24 cellular contexts compared by ENCODE assay signal in the genomic region with DNA sequence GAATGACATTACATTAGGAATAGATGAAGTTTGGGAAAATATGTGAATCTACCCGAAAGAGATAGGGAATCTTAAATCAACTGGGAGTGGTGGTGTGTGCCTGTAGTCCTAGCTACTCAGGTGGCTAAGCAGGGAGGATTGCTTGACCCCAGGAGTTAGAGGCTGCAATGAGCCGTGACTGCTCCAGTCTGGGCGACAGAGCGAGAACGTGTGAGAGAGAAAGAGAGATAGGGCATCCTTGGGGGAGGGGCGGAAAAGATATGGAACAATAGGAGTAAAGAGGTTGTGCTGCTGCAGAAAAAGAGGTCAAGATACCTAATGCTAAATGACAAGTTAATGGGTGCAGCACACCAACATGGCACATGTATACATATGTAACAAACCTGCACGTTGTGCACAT. TPM values are rescaled to one million over a fixed set of nuclear protein-coding genes. Genes with fewer than 3 reads are reported as not detected.
A peak's percentile ranks its signal among the peaks of the same experiment; 100 is the strongest.
DNase-seq lines count a peak whose midpoint lies in the region; TF ChIP-seq lines count a peak whose summit lies in the region.
"Had no signal": no experiment of that assay in that cellular context is flagged by ENCODE, and none has a peak within 500 bp of the region (broad histone marks: within the 10 kb centered on the region; RNA-seq: fewer than 3 reads in every experiment).

No MANE protein-coding gene starts in this region.

- H3K27ac Mint-ChIP-seq in H9, result no peak overlapping the region

- no CpG with 5 or more reads among the region's 7 CpGs for WGBS in H9 (ENCODE audit: extremely low coverage, insufficient read length, low lambda C conversion rate)

- peaks cover 27 to 28% of the 10 kb centered on the region in 2 experiments for H3K9me3 Mint-ChIP-seq in H9

- H2AK5ac ChIP-seq in H9 (ENCODE audit: insufficient read length, low read length), result no peak overlapping the region

- H3K4me1 Mint-ChIP-seq in H9, result peaks cover 2 to 3% of the 10 kb centered on the region in 2 experiments; a peak in 2 of 4 replicates

- H3K4me2 ChIP-seq in H9 (ENCODE audit: insufficient read depth, insufficient read length, low read length), result no peak overlapping the region
- H3K4me2 ChIP-seq: A549 had no signal

- H4K20me1 ChIP-seq in H9 (ENCODE audit: control insufficient read depth, insufficient read depth, insufficient read length), result no peaks in the 10 kb centered on the region

- TF ChIP-seq CTCF in H9 (conservative IDR thresholded peaks at IDR 0.05) (no peak), dorsolateral prefrontal cortex (IDR thresholded peaks at IDR 0.05 in 54 of 56, conservative IDR thresholded peaks at IDR 0.05 in 2 of 56; ENCODE audit: low read depth in 1 of 56, partially characterized antibody in 56 of 56) (no peak)

- H2AFZ ChIP-seq in H9 (ENCODE audit: low read length), result peak overlapping the region; percentile 16

- no peaks in the 10 kb centered on the region for H3K79me1 ChIP-seq in H9 (ENCODE audit: insufficient read depth, low read depth, low read length, poor library complexity, severe bottlenecking)

- H3K4me3 Mint-ChIP-seq in H9, result no peak overlapping the region
- H3K4me3 Mint-ChIP-seq: CD4-positive, alpha-beta memory T cell had no signal

- H3K79me2 ChIP-seq in H9 (ENCODE audit: insufficient read depth, low read length), result no peaks in the 10 kb centered on the region

- no peak overlapping the region for H3K27ac ChIP-seq in H9 (ENCODE audit: insufficient read length, low read depth, low read length)
- H3K27ac ChIP-seq in dorsolateral prefrontal cortex, result no peak overlapping the region
- H3K27ac ChIP-seq: A549 had no signal

- H3K56ac ChIP-seq in H9 (ENCODE audit: insufficient read length, low read depth, low read length), result no peak overlapping the region

- H4K5ac ChIP-seq in H9 (ENCODE audit: insufficient read length, low read depth, low read length), result no peak overlapping the region

- no peak overlapping the region for H3K4ac ChIP-seq in H9 (ENCODE audit: low read depth, low read length)

- no peak overlapping the region for H3K23ac ChIP-seq in H9 (ENCODE audit: insufficient read length, low read depth, low read length)

- H3K9ac ChIP-seq in H9 (ENCODE audit: extremely low read depth, insufficient read length, low read length), result no peak overlapping the region

- H3K23me2 ChIP-seq in H9 (ENCODE audit: insufficient read length, low read depth, low read length, poor library complexity, severe bottlenecking), result no peaks in the 10 kb centered on the region

- peaks cover 7 to 29% (median 15%) of the 10 kb centered on the region in 3 experiments for H3K36me3 Mint-ChIP-seq in H9 (ENCODE audit: insufficient read depth in 1 of 3, low read depth in 3 of 3)
- H3K36me3 Mint-ChIP-seq: CD4-positive, alpha-beta memory T cell had no signal

- H3T11ph ChIP-seq in H9 (ENCODE audit: low read length), result no peak overlapping the region

- H3K4me1 ChIP-seq in H9 (ENCODE audit: insufficient read depth, low read length), result no peaks in the 10 kb centered on the region
- H3K4me1 ChIP-seq: A549, Caco-2 had no signal

- no peak overlapping the region for H3K14ac ChIP-seq in H9 (ENCODE audit: insufficient read depth, low read length)

- DNase-seq in H9 (no peak), SK-N-DZ (ENCODE audit: low spot score) (peak; percentile 21), left kidney (ENCODE audit: low read depth, low spot score) (peak; percentile 92), retina (peak; percentile 34), dorsolateral prefrontal cortex (no peak), NCI-H187 (lab: John Stamatoyannopoulos, UW) (no peak), COLO668 (lab: John Stamatoyannopoulos, UW; ENCODE audit: unreplicated experiment) (no peak)
- DNase-seq: AML-193; C1 segment of cervical spinal cord; Caco-2; CD4-positive, alpha-beta memory T cell; DMS 273 treated with DMSO at 0.1 percent for 48 hours; DMS79; GF-D8; NCI-H1105 treated with DMSO at 0.1 percent for 48 hours; NCI-H146; NCI-H2029; NCI-H345; NCI-H510A treated with DMSO at 0.1 percent for 48 hours; NCI-H748 treated with DMSO at 0.1 percent for 48 hours; PC-3 had no signal

- H3K27me3 ChIP-seq in H9 (ENCODE audit: insufficient read depth, low read length) (no peaks in the 10 kb centered on the region), dorsolateral prefrontal cortex (no peaks in the 10 kb centered on the region)

- H2BK5ac ChIP-seq in H9 (ENCODE audit: insufficient read length, low read length), result no peak overlapping the region

- H2BK15ac ChIP-seq in H9 (ENCODE audit: low read depth, low read length), result no peak overlapping the region

- intact Hi-C loops in dorsolateral prefrontal cortex (cut with DNase I), result no loop called here

- no peak overlapping the region for H3K4me3 ChIP-seq in dorsolateral prefrontal cortex
- H3K4me3 ChIP-seq: A549, K562 had no signal

- no peak overlapping the region for H2BK120ac ChIP-seq in H9 (ENCODE audit: low read depth, low read length, poor library complexity, severe bottlenecking)

- no peak overlapping the region for H3K18ac ChIP-seq in H9 (ENCODE audit: insufficient read length, low read depth, low read length)

- no peak overlapping the region for H2BK20ac ChIP-seq in H9 (ENCODE audit: low read depth, low read length, poor library complexity, severe bottlenecking)

- no peaks in the 10 kb centered on the region for H3K9me3 ChIP-seq in H9 (ENCODE audit: control insufficient read depth, low read depth, low read length)

- H4K91ac ChIP-seq in H9 (ENCODE audit: insufficient read length, low read depth, low read length), result no peak overlapping the region

- H3K27me3 Mint-ChIP-seq in H9 (ENCODE audit: low read depth), result peaks cover 3% of the 10 kb centered on the region
- H3K27me3 Mint-ChIP-seq: CD4-positive, alpha-beta memory T cell had no signal

- H4K8ac ChIP-seq in H9 (replicated peaks; ENCODE audit: insufficient read length, low read depth, low read length), result no peak overlapping the region

- H2BK12ac ChIP-seq in H9 (ENCODE audit: insufficient read length, low read depth, low read length), result no peak overlapping the region

RNA-seq across cellular contexts. Expression of a gene that starts 47.1 kb away (rescaled TPM):
- 21.4 and 24.2 TPM in 2 replicates for total RNA-seq in H9 (2021)
- polyA plus RNA-seq in SK-N-DZ (2014; cell fraction: cytosol; rRNA removed), result 7.2 and 8.0 TPM in 2 replicates
- 12.0 and 13.3 TPM in 2 replicates for polyA plus RNA-seq in SK-N-DZ (2014; cell fraction: nucleus; rRNA removed)
- 100 to 1,000 TPM in 7 of 120 experiments, 10 to 100 TPM in 113; 25.3 to 107 (median 76.3) TPM for total RNA-seq in dorsolateral prefrontal cortex
- polyA plus RNA-seq: HepG2, K562 had no signal

Comparison
In these comparisons a context has a peak if more than half of its experiments do, and no peak if none do; other contexts are left out.
1. DNase-seq: peak in SK-N-DZ (single experiment), left kidney (single experiment) and retina (single experiment); none in H9 (single experiment), dorsolateral prefrontal cortex (0 of 10), NCI-H187 (0 of 2) and COLO668 (single experiment).